ENCODE assay signal across 21 cellular contexts in the genomic region with DNA sequence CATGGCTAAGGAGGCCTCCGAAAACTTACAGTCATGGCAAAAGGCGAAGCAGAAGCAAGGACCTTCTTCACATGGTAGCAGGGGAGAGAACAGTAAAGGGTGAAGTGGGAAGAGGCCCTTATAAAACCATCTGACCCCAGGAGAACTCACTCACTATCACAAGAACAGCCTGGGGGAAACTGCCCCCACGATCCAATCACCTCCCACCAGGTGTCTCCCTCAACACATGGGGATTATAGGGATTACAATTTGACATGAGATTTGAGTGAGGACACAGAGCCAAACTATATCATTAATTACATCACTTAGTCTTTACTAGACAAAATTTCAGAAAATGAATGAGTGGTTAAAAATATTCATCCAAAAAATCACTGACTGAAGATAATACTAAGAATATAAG.
DNase-seq lines count a peak whose midpoint lies in the region; TF ChIP-seq lines count a peak whose summit lies in the region.
"Had no signal": no experiment of that assay in that cellular context is flagged by ENCODE, and none has a peak within 500 bp of the region (broad histone marks: within the 10 kb centered on the region; RNA-seq: fewer than 3 reads in every experiment).

No MANE protein-coding gene starts in this region.

- no peak overlapping the region for H2BK15ac ChIP-seq in H9 (ENCODE audit: low read depth, low read length)

- no peak overlapping the region for H3K4me3 ChIP-seq in colonic mucosa
- H3K4me3 ChIP-seq in liver (ENCODE audit: low read depth in 1 of 3, low read length in 3 of 3) = no peak overlapping the region
- H3K4me3 ChIP-seq in esophagus squamous epithelium = no peak overlapping the region
- H3K4me3 ChIP-seq: ascending aorta, left lung had no signal

- no peaks in the 10 kb centered on the region for H3K79me1 ChIP-seq in H9 (ENCODE audit: insufficient read depth, low read depth, low read length, poor library complexity, severe bottlenecking)

- H3K27ac ChIP-seq in H9 (ENCODE audit: insufficient read length, low read depth, low read length) (no peak overlapping the region), colonic mucosa (no peak overlapping the region), liver (ENCODE audit: low read depth in 1 of 2, low read length in 2 of 2) (no peak overlapping the region), esophagus squamous epithelium (no peak overlapping the region)
- H3K27ac ChIP-seq: ascending aorta, left lung, WERI-Rb-1 had no signal

- no peak overlapping the region for H4K91ac ChIP-seq in H9 (ENCODE audit: insufficient read length, low read depth, low read length)

- no peak overlapping the region for H3K4me2 ChIP-seq in H9 (ENCODE audit: insufficient read depth, insufficient read length, low read length)

- no peak overlapping the region for H4K5ac ChIP-seq in H9 (ENCODE audit: insufficient read length, low read depth, low read length)

- no peak overlapping the region for H3K4me3 Mint-ChIP-seq in H9
- H3K4me3 Mint-ChIP-seq: activated T-helper 17 cell treated with anti-CD3 and anti-CD28 coated beads, Interleukin-2, amount 50 U/mL, for 72 hours; CD4-positive, alpha-beta T cell; effector memory CD8-positive, alpha-beta T cell; nephron progenitor cell; T-helper 1 cell treated with Interleukin-12 subunit alpha and Interleukin-12 subunit beta and Interleukin-4 antibody, amounts not matched to agents 30 μg/mL and 1 μg/mL, for 36 hours had no signal

- intact Hi-C loops in colonic mucosa (cut with DNase I) = loop anchor here (5.0 kb wide), 1 partner anchor 450 kb away; no protein-coding TSS in a partner anchor
- intact Hi-C loops in esophagus squamous epithelium (cut with DNase I) = no loop called here

- no peak overlapping the region for H3K56ac ChIP-seq in H9 (ENCODE audit: insufficient read length, low read depth, low read length)

- H2BK5ac ChIP-seq in H9 (ENCODE audit: insufficient read length, low read length) = no peak overlapping the region

- H3K14ac ChIP-seq in H9 (ENCODE audit: insufficient read depth, low read length) = no peak overlapping the region

- H4K8ac ChIP-seq in H9 (replicated peaks; ENCODE audit: insufficient read length, low read depth, low read length) = no peak overlapping the region

- H4K20me1 ChIP-seq in H9 (ENCODE audit: control insufficient read depth, insufficient read depth, insufficient read length) = no peaks in the 10 kb centered on the region

- H2AK5ac ChIP-seq in H9 (ENCODE audit: insufficient read length, low read length) = no peak overlapping the region

- no peak overlapping the region for H3T11ph ChIP-seq in H9 (ENCODE audit: low read length)

- no peak overlapping the region for H3K18ac ChIP-seq in H9 (ENCODE audit: insufficient read length, low read depth, low read length)

- TF ChIP-seq RAD21 in liver (IDR thresholded peaks at IDR 0.05) = peak; percentile 23 to 36

- no peaks in the 10 kb centered on the region for H3K23me2 ChIP-seq in H9 (ENCODE audit: insufficient read length, low read depth, low read length, poor library complexity, severe bottlenecking)

- no peak overlapping the region for H3K4ac ChIP-seq in H9 (ENCODE audit: low read depth, low read length)

- H3K27me3 ChIP-seq in H9 (ENCODE audit: insufficient read depth, low read length) (no peaks in the 10 kb centered on the region), colonic mucosa (no peaks in the 10 kb centered on the region), liver (ENCODE audit: control insufficient read depth in 4 of 4, insufficient read depth in 4 of 4, low read length in 3 of 4) (no peaks in the 10 kb centered on the region), esophagus squamous epithelium (no peaks in the 10 kb centered on the region)
- H3K27me3 ChIP-seq: ascending aorta, left lung had no signal

- no peaks in the 10 kb centered on the region for H3K79me2 ChIP-seq in H9 (ENCODE audit: insufficient read depth, low read length)

- TF ChIP-seq CTCF in H9 (conservative IDR thresholded peaks at IDR 0.05) = peak; percentile 48
- peak; percentile 13 for TF ChIP-seq CTCF in colonic mucosa (IDR thresholded peaks at IDR 0.05)
- no peak for TF ChIP-seq CTCF in liver (IDR thresholded peaks at IDR 0.05; ENCODE audit: low read depth, low read length, missing input control)
- no peak for TF ChIP-seq CTCF in esophagus squamous epithelium (IDR thresholded peaks at IDR 0.05)

- no peaks in the 10 kb centered on the region for H3K27me3 Mint-ChIP-seq in H9 (ENCODE audit: low read depth)
- H3K27me3 Mint-ChIP-seq: activated T-helper 17 cell treated with anti-CD3 and anti-CD28 coated beads, Interleukin-2, amount 50 U/mL, for 72 hours; CD4-positive, alpha-beta T cell; effector memory CD8-positive, alpha-beta T cell had no signal

- no CpG with 5 or more reads among the region's 3 CpGs for WGBS in H9 (ENCODE audit: extremely low coverage, insufficient read length, low lambda C conversion rate)
- 64% methylated on average over 3 of the region's 3 CpGs for WGBS in liver
- WGBS in esophagus squamous epithelium, 2 donors = 63% methylated on average over 3 of the region's 3 CpGs

- H2AFZ ChIP-seq in H9 (ENCODE audit: low read length) = no peak overlapping the region

- no peak overlapping the region for H3K27ac Mint-ChIP-seq in H9
- H3K27ac Mint-ChIP-seq: activated naive CD4-positive, alpha-beta T cell treated with anti-CD3 and anti-CD28 coated beads, Interleukin-2, amount 50 U/mL, for 72 hours; activated T-helper 17 cell treated with anti-CD3 and anti-CD28 coated beads, Interleukin-2, amount 50 U/mL, for 72 hours; CD4-positive, alpha-beta T cell; effector memory CD8-positive, alpha-beta T cell; nephron progenitor cell; T-helper 1 cell treated with Interleukin-12 subunit alpha and Interleukin-12 subunit beta and Interleukin-4 antibody, amounts not matched to agents 30 μg/mL and 1 μg/mL, for 36 hours had no signal

- no peaks in the 10 kb centered on the region for H3K4me1 ChIP-seq in H9 (ENCODE audit: insufficient read depth, low read length)
- H3K4me1 ChIP-seq in colonic mucosa = no peaks in the 10 kb centered on the region
- no peaks in the 10 kb centered on the region for H3K4me1 ChIP-seq in liver (ENCODE audit: control insufficient read depth in 4 of 4, insufficient read depth in 4 of 4, low read length in 3 of 4)
- no peaks in the 10 kb centered on the region for H3K4me1 ChIP-seq in esophagus squamous epithelium
- H3K4me1 ChIP-seq: ascending aorta, left lung had no signal

- H3K36me3 ChIP-seq in colonic mucosa = no peaks in the 10 kb centered on the region
- no peaks in the 10 kb centered on the region for H3K36me3 ChIP-seq in liver (ENCODE audit: control insufficient read depth in 4 of 4, insufficient read depth in 3 of 4, low read depth in 1 of 4, low read length in 3 of 4)
- H3K36me3 ChIP-seq in esophagus squamous epithelium = no peaks in the 10 kb centered on the region
- H3K36me3 ChIP-seq: ascending aorta, left lung, WERI-Rb-1 had no signal

- no peak for DNase-seq in H9
- peak; percentile 70 for DNase-seq in NCI-H82 (lab: John Stamatoyannopoulos, UW)
- no peak for DNase-seq in colonic mucosa
- no peak for DNase-seq in esophagus squamous epithelium (lab: John Stamatoyannopoulos, UW)
- no peak for DNase-seq in central memory CD4-positive, alpha-beta T cell
- DNase-seq in UCSD-AML1 (lab: John Stamatoyannopoulos, UW; ENCODE audit: unreplicated experiment) = no peak
- DNase-seq: CD4-positive, alpha-beta T cell; effector memory CD8-positive, alpha-beta T cell; Kasumi-1; left lung; NCI-H1092; NCI-H187 treated with DMSO at 0.1 percent for 48 hours; NCI-H2227 treated with DMSO at 0.1 percent for 48 hours; NCI-H748 treated with DMSO at 0.1 percent for 48 hours; nephron progenitor cell; WERI-Rb-1 had no signal

- no peaks in the 10 kb centered on the region for H3K9me3 ChIP-seq in H9 (ENCODE audit: control insufficient read depth, low read depth, low read length)
- no peaks in the 10 kb centered on the region for H3K9me3 ChIP-seq in colonic mucosa
- H3K9me3 ChIP-seq in liver (ENCODE audit: control insufficient read depth in 4 of 4, low read length in 3 of 4) = no peaks in the 10 kb centered on the region
- no peaks in the 10 kb centered on the region for H3K9me3 ChIP-seq in esophagus squamous epithelium
- H3K9me3 ChIP-seq: ascending aorta, left lung had no signal

- no peak overlapping the region for H2BK120ac ChIP-seq in H9 (ENCODE audit: low read depth, low read length, poor library complexity, severe bottlenecking)

- no peak overlapping the region for H2BK12ac ChIP-seq in H9 (ENCODE audit: insufficient read length, low read depth, low read length)

- TF ChIP-seq POLR2A in esophagus squamous epithelium (IDR thresholded peaks at IDR 0.05) = no peak

- H3K4me1 Mint-ChIP-seq in H9 = peaks cover 13 to 17% of the 10 kb centered on the region in 2 experiments
- H3K4me1 Mint-ChIP-seq: activated T-helper 17 cell treated with anti-CD3 and anti-CD28 coated beads, Interleukin-2, amount 50 U/mL, for 72 hours; nephron progenitor cell had no signal

- no peak overlapping the region for H3K9ac ChIP-seq in H9 (ENCODE audit: extremely low read depth, insufficient read length, low read length)
- H3K9ac ChIP-seq in colonic mucosa (ENCODE audit: low read depth in 2 of 2, low read length in 2 of 2) = no peak overlapping the region
- no peak overlapping the region for H3K9ac ChIP-seq in liver (ENCODE audit: low read depth in 1 of 2, low read length in 2 of 2)

- H3K9me3 Mint-ChIP-seq in H9 = no peaks in the 10 kb centered on the region
- H3K9me3 Mint-ChIP-seq: CD4-positive, alpha-beta T cell; nephron progenitor cell; T-helper 1 cell treated with Interleukin-12 subunit alpha and Interleukin-12 subunit beta and Interleukin-4 antibody, amounts not matched to agents 30 μg/mL and 1 μg/mL, for 36 hours had no signal

- no peaks in the 10 kb centered on the region for H3K36me3 Mint-ChIP-seq in H9 (ENCODE audit: insufficient read depth in 1 of 3, low read depth in 3 of 3)
- H3K36me3 Mint-ChIP-seq: activated naive CD4-positive, alpha-beta T cell treated with anti-CD3 and anti-CD28 coated beads, Interleukin-2, amount 50 U/mL, for 72 hours had no signal

- H2BK20ac ChIP-seq in H9 (ENCODE audit: low read depth, low read length, poor library complexity, severe bottlenecking) = no peak overlapping the region

- no peak overlapping the region for H3K23ac ChIP-seq in H9 (ENCODE audit: insufficient read length, low read depth, low read length)

Comparison
In these comparisons a context has a peak if more than half of its experiments do, and no peak if none do; other contexts are left out.
1. CTCF ChIP-seq: peak in H9 (single experiment) and colonic mucosa (single experiment); none in liver (single experiment) and esophagus squamous epithelium (0 of 6).